Comparison of ENCODE assay signal across 8 cellular contexts in the genomic region with DNA sequence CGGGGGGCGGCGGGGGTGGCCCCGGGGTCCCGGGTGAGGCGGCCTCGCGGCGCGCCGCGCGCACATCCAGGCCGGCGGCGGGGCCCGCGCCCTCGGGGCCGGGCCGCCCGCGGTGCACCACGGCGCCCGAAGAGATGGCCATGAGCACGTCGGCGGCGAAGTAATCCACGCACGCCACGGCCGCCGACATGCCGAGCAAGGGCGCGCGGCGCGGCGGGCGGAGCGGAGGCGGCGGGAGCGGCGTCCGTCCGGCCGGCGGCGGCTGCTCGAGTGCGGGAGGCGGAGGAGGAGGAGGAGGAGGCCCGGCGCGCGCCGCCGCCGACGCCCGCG.
DNase-seq lines count a peak whose midpoint lies in the region; TF ChIP-seq lines count a peak whose summit lies in the region.

A gene (minus strand): TSS at position 272 of the 330 bp plus-strand sequence. CDS start 82 bp downstream, at position 190.

- H3K9ac ChIP-seq in HUES48 (ENCODE audit: low read depth, low read length) = peak within 1 kb of the TSS; percentile 94
- H3K9ac ChIP-seq in muscle layer of colon (ENCODE audit: low read length) = no peak within 1 kb of the TSS

- peaks cover 22% of the 10 kb centered on the region for H3K4me1 ChIP-seq in HUES48 (ENCODE audit: control insufficient read depth, insufficient read depth, low read length)
- H3K4me1 ChIP-seq in muscle layer of colon (ENCODE audit: insufficient read depth, low read length) = peaks cover 23% of the 10 kb centered on the region

- peak within 1 kb of the TSS; percentile 70 for H3K4me3 ChIP-seq in GM06990 (replicated peaks; ENCODE audit: low read depth, low read length)
- peak within 1 kb of the TSS; percentile 80 for H3K4me3 ChIP-seq in HUES48 (ENCODE audit: low read depth, low read length)
- peak within 1 kb of the TSS; percentile 86 for H3K4me3 ChIP-seq in choroid plexus epithelial cell (ENCODE audit: low read depth, low read length)
- H3K4me3 ChIP-seq in muscle layer of colon (ENCODE audit: low read depth in 1 of 2, low read length in 2 of 2) = peak within 1 kb of the TSS; percentile 67 to 90

- H3K27me3 ChIP-seq in GM06990 (replicated peaks; ENCODE audit: control insufficient read depth, insufficient read depth, low read length) (no peaks in the 10 kb centered on the region), HUES48 (ENCODE audit: control insufficient read depth, insufficient read depth, low read length) (peaks cover 16% of the 10 kb centered on the region), muscle layer of colon (ENCODE audit: control insufficient read depth in 1 of 2, insufficient read depth in 2 of 2, low read length in 2 of 2) (peaks cover 14 to 34% of the 10 kb centered on the region in 2 donors)

- no peak for TF ChIP-seq CTCF in GM06990 (IDR thresholded peaks at IDR 0.05; ENCODE audit: insufficient read depth, low read length, poor library complexity, severe bottlenecking)
- no peak for TF ChIP-seq CTCF in choroid plexus epithelial cell (conservative IDR thresholded peaks at IDR 0.05; ENCODE audit: low read depth, low read length)

- DNase-seq in GM06990 (ENCODE audit: extremely low read depth, insufficient read length) (no peak), choroid plexus epithelial cell (ENCODE audit: low read depth) (no peak), hepatic stellate cell (ENCODE audit: low spot score) (no peak), OCI-M2 (lab: John Stamatoyannopoulos, UW; ENCODE audit: unreplicated experiment) (no peak), epidermal melanocyte (ENCODE audit: insufficient read length, low spot score) (no peak), dedifferentiated amniotic fluid mesenchymal stem cell (ENCODE audit: extremely low spot score) (no peak)

- no peaks in the 10 kb centered on the region for H3K9me3 ChIP-seq in HUES48 (ENCODE audit: control insufficient read depth, insufficient read depth, low read length)
- no peaks in the 10 kb centered on the region for H3K9me3 ChIP-seq in muscle layer of colon (ENCODE audit: low read length)

- H3K27ac ChIP-seq in HUES48 (ENCODE audit: low read depth, low read length) (peak within 1 kb of the TSS; percentile 98), muscle layer of colon (ENCODE audit: low read depth, low read length) (peak within 1 kb of the TSS; percentile 92)

- H3K36me3 ChIP-seq in GM06990 (ENCODE audit: control insufficient read depth, insufficient read depth, low read length) (no peaks in the 10 kb centered on the region), HUES48 (ENCODE audit: control insufficient read depth, insufficient read depth, low read length) (no peaks in the 10 kb centered on the region), muscle layer of colon (ENCODE audit: insufficient read depth, low read length) (no peaks in the 10 kb centered on the region)
